Comparison of ENCODE assay signal across 8 cellular contexts in genomic region chr3:4712109-4712508, GRCh38.
DNase-seq lines count a peak whose midpoint lies in the region; ATAC-seq, FAIRE-seq and TF ChIP-seq lines count a peak whose summit lies in the region.

No MANE protein-coding gene starts in this region.

- peak overlapping the region; percentile 25; the same call in 2 of the 3 replicates for H3K4me2 ChIP-seq in A549

- 76% methylated on average over 7 of the region's 7 CpGs for WGBS in A549 (ENCODE audit: missing lambda C conversion rate)

- TF ChIP-seq RAD21 in A549 (conservative IDR thresholded peaks at IDR 0.05 in 1 of 2, IDR thresholded peaks at IDR 0.05 in 1 of 2): no peak

- FAIRE-seq in A549 (lab: Jason Lieb, UNC): no peak

- DNase-seq in A549 (ENCODE audit: low read depth in 1 of 2, low spot score in 1 of 2): no peak
- DNase-seq in M059J (ENCODE audit: low read depth): peak; percentile 75
- DNase-seq in amniotic epithelial cell (ENCODE audit: low read depth): peak; percentile 99
- peak; percentile 82 for DNase-seq in kidney epithelial cell (ENCODE audit: low read depth)
- DNase-seq in activated effector memory CD4-positive, alpha-beta T cell treated with Interleukin-2 at 50 U/mL for 16 hours: no peak
- DNase-seq in stimulated activated CD4-positive, alpha-beta T cell treated with anti-CD3 and anti-CD28 coated beads, Interleukin-2, amount 100 ng/mL, for 48 hours: no peak

- POLR2A ChIA-PET in A549 (lab: Yijun Ruan, JAX): interaction anchor here (0.7 to 1.4 kb wide), 10 partner anchors 265 to 770 kb away, joined by 3 to 10 read pairs (median 6); no protein-coding TSS in a partner anchor

- CTCF ChIA-PET in A549 (lab: Yijun Ruan, JAX): interaction anchor here (0.6 to 14.9 kb wide), 96 partner anchors 8 to 635 kb away, joined by 3 to 602 read pairs (median 4); partner anchors contain the start of gene BHLHE40

- TF ChIP-seq EP300 in A549 (IDR thresholded peaks at IDR 0.05): no peak

- H3K4me3 ChIP-seq in A549 (no peak overlapping the region), kidney epithelial cell (ENCODE audit: low read depth, low read length) (no peak overlapping the region)

- ATAC-seq in A549 (no peak), GM18511 (IDR thresholded peaks at IDR 0.05; ENCODE audit: unreplicated experiment) (no peak), GM18861 (IDR thresholded peaks at IDR 0.05; ENCODE audit: unreplicated experiment) (no peak)

- peaks cover 20% of the 10 kb centered on the region for H3K4me1 ChIP-seq in A549

- peak overlapping the region; percentile 12 to 43; a peak in 4 of 6 replicates for H3K27ac ChIP-seq in A549

- no peak for TF ChIP-seq POLR2A in A549 (IDR thresholded peaks at IDR 0.05; ENCODE audit: low read length)

- no peak for TF ChIP-seq CTCF in A549 (IDR thresholded peaks at IDR 0.05)
- TF ChIP-seq CTCF in kidney epithelial cell (IDR thresholded peaks at IDR 0.05; ENCODE audit: insufficient read depth, low read length, poor library complexity, severe bottlenecking): no peak

- no peaks in the 10 kb centered on the region for H3K9me3 ChIP-seq in A549

- no peaks in the 10 kb centered on the region for H3K27me3 ChIP-seq in kidney epithelial cell (ENCODE audit: control insufficient read depth, insufficient read depth, low read length)

- no peaks in the 10 kb centered on the region for H3K36me3 ChIP-seq in kidney epithelial cell (ENCODE audit: control insufficient read depth, insufficient read depth, low read length)

TF ChIP-seq in A549, 52 proteins besides CTCF, POLR2A, EP300 and RAD21:
- TF ChIP-seq ATOH8 (CRISPR knock-in tag; IDR thresholded peaks at IDR 0.05; ENCODE audit: low read depth) (no peak), CEBPB (IDR thresholded peaks at IDR 0.05) (peak; percentile 78 to 96), GATA3 (IDR thresholded peaks at IDR 0.05; ENCODE audit: borderline replicate concordance) (no peak), EHMT2 (IDR thresholded peaks at IDR 0.05; ENCODE audit: low read depth) (no peak), HDAC2 (IDR thresholded peaks at IDR 0.05) (no peak), MYC (IDR thresholded peaks at IDR 0.05; ENCODE audit: borderline replicate concordance, low read length) (no peak), KDM5A (IDR thresholded peaks at IDR 0.05) (no peak)
TF ChIP-seq in A549: peak in this region for 1.

Comparison
In these comparisons a context has a peak if more than half of its experiments do, and no peak if none do; other contexts are left out.
1. DNase-seq: peak in M059J (single experiment), amniotic epithelial cell (single experiment) and kidney epithelial cell (single experiment); none in A549 (0 of 2), activated effector memory CD4-positive, alpha-beta T cell treated with Interleukin-2 at 50 U/mL for 16 hours (single experiment) and stimulated activated CD4-positive, alpha-beta T cell treated with anti-CD3 and anti-CD28 coated beads, Interleukin-2, amount 100 ng/mL, for 48 hours (0 of 2).